In genomic region chr9:136541709-136542108, GRCh38 we compare ENCODE assay signal across 14 cellular contexts. TPM values are rescaled to one million over a fixed set of nuclear protein-coding genes. Genes with fewer than 3 reads are reported as not detected.
DNase-seq lines count a peak whose midpoint lies in the region; ATAC-seq, FAIRE-seq and TF ChIP-seq lines count a peak whose summit lies in the region.
"Had no signal": no experiment of that assay in that cellular context is flagged by ENCODE, and none has a peak within 500 bp of the region (broad histone marks: within the 10 kb centered on the region; RNA-seq: fewer than 3 reads in every experiment).

No MANE protein-coding gene starts in this region.

- no peak overlapping the region for H2AFZ ChIP-seq in astrocyte (ENCODE audit: low read depth, low read length)

- no peaks in the 10 kb centered on the region for H3K27me3 Mint-ChIP-seq in activated naive CD4-positive, alpha-beta T cell treated with anti-CD3 and anti-CD28 coated beads, Interleukin-2, amount 50 U/mL, for 24 hours
- no peaks in the 10 kb centered on the region for H3K27me3 Mint-ChIP-seq in astrocyte (ENCODE audit: low read depth, unreplicated experiment)

- TF ChIP-seq CTCF in astrocyte (IDR thresholded peaks at IDR 0.05; ENCODE audit: insufficient read depth, low read depth, low read length) (no peak), lower lobe of right lung (IDR thresholded peaks at IDR 0.05) (no peak)

- intact Hi-C loops in lower lobe of right lung (cut with DNase I) = no loop called here

- H3K9me3 ChIP-seq in astrocyte (ENCODE audit: insufficient read depth, low read depth, low read length) (no peaks in the 10 kb centered on the region), lower lobe of right lung (no peaks in the 10 kb centered on the region)

- peak overlapping the region; percentile 74 for H3K4me2 ChIP-seq in astrocyte (ENCODE audit: low read length)

- H3K79me2 ChIP-seq in astrocyte (ENCODE audit: insufficient read depth, low read length) = peaks cover 73% of the 10 kb centered on the region

- H3K36me3 ChIP-seq in astrocyte (ENCODE audit: insufficient read depth, low read length) (no peaks in the 10 kb centered on the region), lower lobe of right lung (peaks cover 44% of the 10 kb centered on the region)

- ATAC-seq in lower lobe of right lung (no peak), HG02759 (IDR thresholded peaks at IDR 0.05; ENCODE audit: unreplicated experiment) (no peak)
- ATAC-seq: left colon had no signal

- H3K27ac ChIP-seq in astrocyte (ENCODE audit: low read depth, low read length) (no peak overlapping the region), lower lobe of right lung (peak overlapping the region; percentile 86), temporal lobe (ENCODE audit: low read depth, low read length) (peak overlapping the region; percentile 71)

- peaks cover 3% of the 10 kb centered on the region for H3K36me3 Mint-ChIP-seq in activated naive CD4-positive, alpha-beta T cell treated with anti-CD3 and anti-CD28 coated beads, Interleukin-2, amount 50 U/mL, for 24 hours
- peaks cover 8% of the 10 kb centered on the region for H3K36me3 Mint-ChIP-seq in astrocyte (ENCODE audit: low read depth, unreplicated experiment)

- no peak overlapping the region for H3K9ac ChIP-seq in astrocyte (ENCODE audit: low read length)

- no peak overlapping the region for H3K4me3 Mint-ChIP-seq in activated naive CD4-positive, alpha-beta T cell treated with anti-CD3 and anti-CD28 coated beads, Interleukin-2, amount 50 U/mL, for 24 hours
- no peak overlapping the region for H3K4me3 Mint-ChIP-seq in astrocyte (ENCODE audit: unreplicated experiment)

- no peaks in the 10 kb centered on the region for H3K9me3 Mint-ChIP-seq in activated naive CD4-positive, alpha-beta T cell treated with anti-CD3 and anti-CD28 coated beads, Interleukin-2, amount 50 U/mL, for 24 hours
- no peaks in the 10 kb centered on the region for H3K9me3 Mint-ChIP-seq in astrocyte (ENCODE audit: unreplicated experiment)

- H3K27ac Mint-ChIP-seq in activated naive CD4-positive, alpha-beta T cell treated with anti-CD3 and anti-CD28 coated beads, Interleukin-2, amount 50 U/mL, for 24 hours = peak overlapping the region; percentile 77
- no peak overlapping the region for H3K27ac Mint-ChIP-seq in astrocyte (ENCODE audit: unreplicated experiment)

- H3K4me3 ChIP-seq in astrocyte (ENCODE audit: insufficient read depth, low read depth, low read length) (no peak overlapping the region), lower lobe of right lung (peak overlapping the region; percentile 14)

- H3K4me1 ChIP-seq in astrocyte (ENCODE audit: insufficient read depth, low read length) (peaks cover 44% of the 10 kb centered on the region), lower lobe of right lung (peaks cover 79% of the 10 kb centered on the region)

- FAIRE-seq in astrocyte (lab: Jason Lieb, UNC) = no peak

- peaks cover 55% of the 10 kb centered on the region for H3K4me1 Mint-ChIP-seq in activated naive CD4-positive, alpha-beta T cell treated with anti-CD3 and anti-CD28 coated beads, Interleukin-2, amount 50 U/mL, for 24 hours
- no peaks in the 10 kb centered on the region for H3K4me1 Mint-ChIP-seq in astrocyte (ENCODE audit: low read depth, unreplicated experiment)

- peaks cover 75% of the 10 kb centered on the region for H4K20me1 ChIP-seq in astrocyte (ENCODE audit: insufficient read depth, low read length)

- DNase-seq in activated naive CD4-positive, alpha-beta T cell (lab: John Stamatoyannopoulos, UW) = no peak
- DNase-seq in astrocyte (ENCODE audit: low read depth) (no peak), lower lobe of right lung (no peak), kidney glomerular epithelial cell (lab: John Stamatoyannopoulos, UW) (no peak), GM19240 (ENCODE audit: insufficient read length, low spot score) (no peak)
- DNase-seq: NCI-H1417 treated with DMSO at 0.1 percent for 48 hours; NCI-H774; RPMI8226; stimulated activated CD4-positive, alpha-beta T cell treated with anti-CD3 and anti-CD28 coated beads, Interleukin-12 subunit alpha, Interleukin-12 subunit beta, amount 100 ng/mL, for 4 hours; T-helper 9 cell had no signal

- no peaks in the 10 kb centered on the region for H3K27me3 ChIP-seq in astrocyte (ENCODE audit: insufficient read depth, low read length)
- H3K27me3 ChIP-seq in lower lobe of right lung (ENCODE audit: low read depth) = no peaks in the 10 kb centered on the region

RNA-seq across cellular contexts. Expression of gene NOTCH1, which starts 4.1 kb away (rescaled TPM):
- total RNA-seq in astrocyte (34.1 and 35.5 TPM in 2 replicates), lower lobe of right lung (91.4 TPM), temporal lobe (29.0 TPM)

RNA-seq across cellular contexts. Expression of gene SEC16A, which starts 58.9 kb away (rescaled TPM):
- total RNA-seq in astrocyte (94.5 and 103 TPM in 2 replicates), lower lobe of right lung (66.5 TPM), temporal lobe (20.7 TPM)
